1 cellular context compared by ENCODE assay signal in the genomic region with DNA sequence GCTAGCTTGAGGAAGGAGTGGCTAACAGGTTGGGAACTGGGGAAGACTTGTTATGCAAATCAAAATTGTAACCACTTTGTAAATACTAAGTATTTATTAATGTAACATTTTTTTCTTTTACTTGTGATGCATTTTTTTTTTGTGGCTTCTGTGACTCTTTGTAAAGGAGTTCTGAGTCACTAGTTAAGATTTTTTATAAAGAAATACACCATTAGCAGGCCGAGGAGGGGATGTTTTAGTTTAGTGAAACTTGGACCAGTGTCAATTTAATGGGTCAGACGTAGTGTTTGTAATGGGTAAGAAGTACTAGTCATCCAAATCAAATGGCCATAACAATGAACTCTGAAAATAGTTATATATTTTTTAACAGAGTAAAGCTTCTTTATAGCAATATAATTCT.
TF ChIP-seq lines count a peak whose summit lies in the region.

No MANE protein-coding gene starts in this region.

TF ChIP-seq in SK-N-SH, 30 proteins besides CTCF, POLR2A, EP300 and RAD21 (continued from another document):
- TF ChIP-seq NFIC (IDR thresholded peaks at IDR 0.05; ENCODE audit: borderline replicate concordance) (peak; percentile 84), NRF1 (IDR thresholded peaks at IDR 0.05; ENCODE audit: low read depth, low read length) (no peak), FOSL2 (IDR thresholded peaks at IDR 0.05; ENCODE audit: borderline replicate concordance, low read depth) (peak; percentile 68), USF1 (IDR thresholded peaks at IDR 0.05; ENCODE audit: borderline replicate concordance, low read depth) (no peak), TCF12 (IDR thresholded peaks at IDR 0.05) (peak; percentile 78)
